10 cellular contexts compared by ENCODE assay signal in genomic region chr2:134127496-134127895, GRCh38.
A peak's percentile ranks its signal among the peaks of the same experiment; 100 is the strongest.
DNase-seq lines count a peak whose midpoint lies in the region; ATAC-seq and TF ChIP-seq lines count a peak whose summit lies in the region.
"Had no signal": no experiment of that assay in that cellular context is flagged by ENCODE, and none has a peak within 500 bp of the region (broad histone marks: within the 10 kb centered on the region; RNA-seq: fewer than 3 reads in every experiment).

No MANE protein-coding gene starts in this region.

- no peak overlapping the region for H3K4me3 ChIP-seq in OCI-LY7 (ENCODE audit: low read depth, low read length, poor library complexity, severe bottlenecking)
- H3K4me3 ChIP-seq: lung had no signal

- H3K27ac Mint-ChIP-seq in activated naive CD4-positive, alpha-beta T cell treated with anti-CD3 and anti-CD28 coated beads, Interleukin-2, amount 50 U/mL, for 24 hours, result peak overlapping the region; percentile 26
- no peak overlapping the region for H3K27ac Mint-ChIP-seq in activated T-helper 2 cell treated with anti-CD3 and anti-CD28 coated beads, Interferon-gamma antibody, Interleukin-2, Interleukin-4, amounts not matched to agents 10 μg/mL and 5 μg/mL and 100 μg/mL, durations not matched to agents 14 hours and 24 hours and 36 hours

- no peak for DNase-seq in OCI-LY7 (ENCODE audit: low spot score)
- DNase-seq in stimulated activated CD8-positive, alpha-beta memory T cell treated with anti-CD3 and anti-CD28 coated beads, Interleukin-15, amount 100 ng/mL, for 48 hours (ENCODE audit: low read depth in 2 of 2), result peak; percentile 52 to 65
- DNase-seq in SIG-M5 treated with dmso at 0.1 percent for 504 hours (lab: John Stamatoyannopoulos, UW; ENCODE audit: unreplicated experiment), result no peak
- DNase-seq in activated T-helper 2 cell treated with anti-CD3 and anti-CD28 coated beads, Interferon-gamma antibody, Interleukin-2, Interleukin-4, amounts not matched to agents 10 μg/mL and 5 μg/mL and 100 μg/mL, durations not matched to agents 14 hours and 24 hours and 36 hours (ENCODE audit: low spot score), result no peak
- no peak for DNase-seq in EL
- DNase-seq in DMS 273 treated with DMSO at 0.1 percent for 48 hours (lab: John Stamatoyannopoulos, UW), result no peak
- DNase-seq: NCI-H510A had no signal

- H3K9me3 Mint-ChIP-seq in activated naive CD4-positive, alpha-beta T cell treated with anti-CD3 and anti-CD28 coated beads, Interleukin-2, amount 50 U/mL, for 24 hours, result no peaks in the 10 kb centered on the region
- H3K9me3 Mint-ChIP-seq in activated T-helper 2 cell treated with anti-CD3 and anti-CD28 coated beads, Interferon-gamma antibody, Interleukin-2, Interleukin-4, amounts not matched to agents 10 μg/mL and 5 μg/mL and 100 μg/mL, durations not matched to agents 14 hours and 24 hours and 36 hours, result no peaks in the 10 kb centered on the region

- H3K36me3 Mint-ChIP-seq in activated naive CD4-positive, alpha-beta T cell treated with anti-CD3 and anti-CD28 coated beads, Interleukin-2, amount 50 U/mL, for 24 hours, result peaks cover 8% of the 10 kb centered on the region
- H3K36me3 Mint-ChIP-seq in activated T-helper 2 cell treated with anti-CD3 and anti-CD28 coated beads, Interferon-gamma antibody, Interleukin-2, Interleukin-4, amounts not matched to agents 10 μg/mL and 5 μg/mL and 100 μg/mL, durations not matched to agents 14 hours and 24 hours and 36 hours (ENCODE audit: low read depth), result no peaks in the 10 kb centered on the region

- TF ChIP-seq CTCF in OCI-LY7 (conservative IDR thresholded peaks at IDR 0.05; ENCODE audit: low read length), result no peak

- no peaks in the 10 kb centered on the region for H3K9me2 ChIP-seq in OCI-LY7 (ENCODE audit: insufficient read depth, low read length)

- POLR2A ChIA-PET in OCI-LY7 (lab: Charles Lee), result interaction anchor here (0.6 to 0.7 kb wide), 5 partner anchors 89 to 1137 kb away, joined by 3 to 4 read pairs (median 3); no protein-coding TSS in a partner anchor

- peak overlapping the region; percentile 47 for H3K4me3 Mint-ChIP-seq in activated naive CD4-positive, alpha-beta T cell treated with anti-CD3 and anti-CD28 coated beads, Interleukin-2, amount 50 U/mL, for 24 hours
- H3K4me3 Mint-ChIP-seq in activated T-helper 2 cell treated with anti-CD3 and anti-CD28 coated beads, Interferon-gamma antibody, Interleukin-2, Interleukin-4, amounts not matched to agents 10 μg/mL and 5 μg/mL and 100 μg/mL, durations not matched to agents 14 hours and 24 hours and 36 hours (ENCODE audit: low read depth), result no peak overlapping the region

- H3K27ac ChIP-seq in OCI-LY7 (ENCODE audit: low read depth, low read length, poor library complexity, severe bottlenecking), result no peak overlapping the region

- peak; percentile 50 for ATAC-seq in GM21390 (IDR thresholded peaks at IDR 0.05; ENCODE audit: unreplicated experiment)

- H3K9me3 ChIP-seq in OCI-LY7 (ENCODE audit: low read length), result peaks cover 8% of the 10 kb centered on the region; the same call in 1 of the 2 replicates

- H4K20me1 ChIP-seq in OCI-LY7 (ENCODE audit: insufficient read depth, low read length), result peaks cover 44% of the 10 kb centered on the region

- CTCF ChIA-PET in OCI-LY7 (lab: Charles Lee; ENCODE audit: unreplicated experiment), result interaction anchor here (1.0 to 1.3 kb wide), 2 partner anchors 87 to 284 kb away, joined by 3 to 4 read pairs; no protein-coding TSS in a partner anchor

- H3K4me1 ChIP-seq in OCI-LY7 (ENCODE audit: insufficient read depth, low read length, poor library complexity, severe bottlenecking), result peaks cover 35% of the 10 kb centered on the region

- H3K27me3 Mint-ChIP-seq in activated naive CD4-positive, alpha-beta T cell treated with anti-CD3 and anti-CD28 coated beads, Interleukin-2, amount 50 U/mL, for 24 hours, result no peaks in the 10 kb centered on the region
- H3K27me3 Mint-ChIP-seq in activated T-helper 2 cell treated with anti-CD3 and anti-CD28 coated beads, Interferon-gamma antibody, Interleukin-2, Interleukin-4, amounts not matched to agents 10 μg/mL and 5 μg/mL and 100 μg/mL, durations not matched to agents 14 hours and 24 hours and 36 hours (ENCODE audit: low read depth), result peaks cover 53% of the 10 kb centered on the region

- H2AFZ ChIP-seq in OCI-LY7 (ENCODE audit: low read length), result no peak overlapping the region

- H3K4me1 Mint-ChIP-seq in activated naive CD4-positive, alpha-beta T cell treated with anti-CD3 and anti-CD28 coated beads, Interleukin-2, amount 50 U/mL, for 24 hours, result peaks cover 79% of the 10 kb centered on the region
- peaks cover 17% of the 10 kb centered on the region for H3K4me1 Mint-ChIP-seq in activated T-helper 2 cell treated with anti-CD3 and anti-CD28 coated beads, Interferon-gamma antibody, Interleukin-2, Interleukin-4, amounts not matched to agents 10 μg/mL and 5 μg/mL and 100 μg/mL, durations not matched to agents 14 hours and 24 hours and 36 hours (ENCODE audit: low read depth)

- peaks cover 41% of the 10 kb centered on the region for H3K36me3 ChIP-seq in OCI-LY7 (ENCODE audit: insufficient read depth, low read length)

- BruUV-seq in OCI-LY7 (replicated peaks; lab: Mats Ljungman, UMichigan), result no TSS peak

- H3K79me2 ChIP-seq in OCI-LY7 (ENCODE audit: insufficient read depth, low read depth, low read length), result peaks cover 73% of the 10 kb centered on the region

- intact Hi-C loops in OCI-LY7 (cut with micrococcal nuclease; ENCODE audit: unreplicated experiment), result no loop called here
- intact Hi-C loops in activated T-helper 2 cell treated with anti-CD3 and anti-CD28 coated beads, Interferon-gamma antibody, Interleukin-2, Interleukin-4, amounts not matched to agents 10 μg/mL and 5 μg/mL and 100 μg/mL, durations not matched to agents 14 hours and 24 hours and 36 hours (cut with micrococcal nuclease), result no loop called here

- peak overlapping the region; percentile 10; the same call in 1 of the 2 replicates for H3K4me2 ChIP-seq in OCI-LY7 (ENCODE audit: low read length)

Comparison
In these comparisons a context has a peak if more than half of its experiments do, and no peak if none do; other contexts are left out.
1. DNase-seq: peak in stimulated activated CD8-positive, alpha-beta memory T cell treated with anti-CD3 and anti-CD28 coated beads, Interleukin-15, amount 100 ng/mL, for 48 hours (2 of 2); none in OCI-LY7 (single experiment), SIG-M5 treated with dmso at 0.1 percent for 504 hours (single experiment), activated T-helper 2 cell treated with anti-CD3 and anti-CD28 coated beads, Interferon-gamma antibody, Interleukin-2, Interleukin-4, amounts not matched to agents 10 μg/mL and 5 μg/mL and 100 μg/mL, durations not matched to agents 14 hours and 24 hours and 36 hours (single experiment), EL (single experiment) and DMS 273 treated with DMSO at 0.1 percent for 48 hours (single experiment).